Comparison of ENCODE assay signal across 8 cellular contexts in genomic region chr11:118402594-118402993, GRCh38. TPM values are rescaled to one million over a fixed set of nuclear protein-coding genes. Genes with fewer than 3 reads are reported as not detected.
A peak's percentile ranks its signal among the peaks of the same experiment; 100 is the strongest.
DNase-seq lines count a peak whose midpoint lies in the region; TF ChIP-seq lines count a peak whose summit lies in the region.
"Not testable (repeated sequence)": the region's sequence is repeated elsewhere in the genome, so short reads cannot be mapped to it uniquely, and the experiment has no call there.
"Had no signal": no experiment of that assay in that cellular context is flagged by ENCODE, and none has a peak within 500 bp of the region (broad histone marks: within the 10 kb centered on the region; RNA-seq: fewer than 3 reads in every experiment).

No MANE protein-coding gene starts in this region.

- H3K79me2 ChIP-seq in OCI-LY3 (ENCODE audit: low read length) = peaks cover 61% of the 10 kb centered on the region

- H3K4me1 Mint-ChIP-seq in activated T-cell treated with anti-CD3 and anti-CD28 coated beads, Interleukin-2, amount 50 U/mL, for 24 hours (ENCODE audit: low read depth) = peaks cover 72% of the 10 kb centered on the region
- H3K4me1 Mint-ChIP-seq in chondrocyte (ENCODE audit: low read depth) = peaks cover 32% of the 10 kb centered on the region

- peaks cover 14% of the 10 kb centered on the region for H3K4me1 ChIP-seq in OCI-LY3 (ENCODE audit: low read length)
- not testable (repeated sequence) for H3K4me1 ChIP-seq in cardiac muscle cell (ENCODE audit: low read depth); mucosa of rectum (ENCODE audit: control insufficient read depth in 2 of 2, insufficient read depth in 2 of 2, low read length in 2 of 2)

- not testable (repeated sequence) for DNase-seq in GM12864 (ENCODE audit: low read depth); activated T-cell treated with anti-CD3 and anti-CD28 coated beads, Interleukin-2, amount 50 U/mL, for 24 hours; chondrocyte (ENCODE audit: low spot score); cardiac muscle cell (ENCODE audit: low read depth in 1 of 2, low spot score in 1 of 2); skeletal muscle cell (ENCODE audit: low read depth)

- H4K20me1 ChIP-seq in OCI-LY3 (ENCODE audit: insufficient read depth, low read length) = peaks cover 18% of the 10 kb centered on the region; the same call in 1 of the 2 replicates

- not testable (repeated sequence) for H3K27ac ChIP-seq in OCI-LY3 (ENCODE audit: low read length); mucosa of rectum (ENCODE audit: low read depth in 2 of 2, low read length in 2 of 2)
- peak overlapping the region; percentile 94 for H3K27ac ChIP-seq in cardiac muscle cell

- not testable (repeated sequence) for H3K9me3 ChIP-seq in OCI-LY3 (ENCODE audit: insufficient read depth, low read length); cardiac muscle cell (ENCODE audit: low read depth); mucosa of rectum (ENCODE audit: control insufficient read depth in 2 of 2, low read length in 2 of 2)

- peak overlapping the region; percentile 83 for H3K9ac ChIP-seq in OCI-LY3 (ENCODE audit: low read length)
- H3K9ac ChIP-seq in mucosa of rectum (ENCODE audit: low read depth in 1 of 2, low read length in 2 of 2) = peak overlapping the region; percentile 17 to 84

- not testable (repeated sequence) for H3K27me3 Mint-ChIP-seq in activated T-cell treated with anti-CD3 and anti-CD28 coated beads, Interleukin-2, amount 50 U/mL, for 24 hours; chondrocyte (ENCODE audit: low read depth)

- not testable (repeated sequence) for H2AFZ ChIP-seq in OCI-LY3 (ENCODE audit: low read depth, low read length)

- H3K36me3 Mint-ChIP-seq in activated T-cell treated with anti-CD3 and anti-CD28 coated beads, Interleukin-2, amount 50 U/mL, for 24 hours (ENCODE audit: low read depth) = peaks cover 91% of the 10 kb centered on the region
- H3K36me3 Mint-ChIP-seq in chondrocyte (ENCODE audit: low read depth) = not testable (repeated sequence)

- not testable (repeated sequence) for H3K9me3 Mint-ChIP-seq in activated T-cell treated with anti-CD3 and anti-CD28 coated beads, Interleukin-2, amount 50 U/mL, for 24 hours; chondrocyte (ENCODE audit: low read depth)

- peak overlapping the region; percentile 95 for H3K4me3 Mint-ChIP-seq in activated T-cell treated with anti-CD3 and anti-CD28 coated beads, Interleukin-2, amount 50 U/mL, for 24 hours
- H3K4me3 Mint-ChIP-seq in chondrocyte (ENCODE audit: unreplicated experiment) = peak overlapping the region; percentile 91

- H3K27me3 ChIP-seq in OCI-LY3 (ENCODE audit: low read depth, low read length); cardiac muscle cell; mucosa of rectum (ENCODE audit: control insufficient read depth in 2 of 2, insufficient read depth in 2 of 2, low read length in 2 of 2): not testable (repeated sequence)

- H3K4me3 ChIP-seq in GM12864 (ENCODE audit: low read depth, low read length) = peak overlapping the region; percentile 96
- peak overlapping the region; percentile 85 for H3K4me3 ChIP-seq in OCI-LY3 (ENCODE audit: low read length)
- peak overlapping the region; percentile 94 for H3K4me3 ChIP-seq in cardiac muscle cell
- H3K4me3 ChIP-seq in mucosa of rectum (ENCODE audit: low read length in 2 of 2) = peak overlapping the region; percentile 90 to 99
- peak overlapping the region; percentile 71 for H3K4me3 ChIP-seq in skeletal muscle cell (ENCODE audit: low read depth, low read length)

- TF ChIP-seq CTCF in GM12864 (IDR thresholded peaks at IDR 0.05; ENCODE audit: low read depth, low read length, missing control alignments); OCI-LY3 (IDR thresholded peaks at IDR 0.05; ENCODE audit: low read depth, low read length); chondrocyte (IDR thresholded peaks at IDR 0.05); cardiac muscle cell (IDR thresholded peaks at IDR 0.05; ENCODE audit: low read depth, low read length): not testable (repeated sequence)

- peak overlapping the region; percentile 99 for H3K27ac Mint-ChIP-seq in activated T-cell treated with anti-CD3 and anti-CD28 coated beads, Interleukin-2, amount 50 U/mL, for 24 hours
- H3K27ac Mint-ChIP-seq in chondrocyte (ENCODE audit: unreplicated experiment) = peak overlapping the region; percentile 98

- H3K36me3 ChIP-seq in OCI-LY3 (replicated peaks; ENCODE audit: low read depth, low read length) = peaks cover 17% of the 10 kb centered on the region
- H3K36me3 ChIP-seq in cardiac muscle cell = peaks cover 10% of the 10 kb centered on the region
- H3K36me3 ChIP-seq in mucosa of rectum (ENCODE audit: control insufficient read depth in 2 of 2, insufficient read depth in 2 of 2, low read length in 2 of 2) = peaks cover 5 to 19% of the 10 kb centered on the region in 2 donors

- peak overlapping the region; percentile 99 for H3K4me2 ChIP-seq in OCI-LY3 (ENCODE audit: low read length)

RNA-seq across cellular contexts. Expression of gene ATP5MG, which starts 1.2 kb away (rescaled TPM):
- 107 to 138 TPM (median 135 TPM) in 3 replicates for total RNA-seq in chondrocyte
- 65.3 and 90.5 TPM in 2 replicates for total RNA-seq in cardiac muscle cell
- polyA plus RNA-seq in cardiac muscle cell = 734 and 884 TPM in 2 replicates

RNA-seq across cellular contexts. Expression of gene KMT2A, which starts 33.7 kb away (rescaled TPM):
- total RNA-seq in chondrocyte = 40.3 to 57.6 TPM (median 42.9 TPM) in 3 replicates
- total RNA-seq in cardiac muscle cell = 23.4 and 48.2 TPM in 2 replicates
- 28.0 and 31.6 TPM in 2 replicates for polyA plus RNA-seq in cardiac muscle cell

RNA-seq across cellular contexts. Expression of gene UBE4A, which starts 43.2 kb away (rescaled TPM):
- total RNA-seq in chondrocyte = 39.7 to 44.2 TPM (median 39.7 TPM) in 3 replicates
- total RNA-seq in cardiac muscle cell = 23.6 and 25.9 TPM in 2 replicates
- polyA plus RNA-seq in cardiac muscle cell = 17.4 and 26.6 TPM in 2 replicates

RNA-seq across cellular contexts. Expression of gene CD3G, which starts 58.5 kb away (rescaled TPM):
- total RNA-seq in chondrocyte (not detected in 3 replicates), cardiac muscle cell (not detected in 2 replicates)
- polyA plus RNA-seq in cardiac muscle cell = not detected in 2 replicates
- total RNA-seq: HT1080 had no signal
